1 cellular context compared by ENCODE assay signal in the genomic region with DNA sequence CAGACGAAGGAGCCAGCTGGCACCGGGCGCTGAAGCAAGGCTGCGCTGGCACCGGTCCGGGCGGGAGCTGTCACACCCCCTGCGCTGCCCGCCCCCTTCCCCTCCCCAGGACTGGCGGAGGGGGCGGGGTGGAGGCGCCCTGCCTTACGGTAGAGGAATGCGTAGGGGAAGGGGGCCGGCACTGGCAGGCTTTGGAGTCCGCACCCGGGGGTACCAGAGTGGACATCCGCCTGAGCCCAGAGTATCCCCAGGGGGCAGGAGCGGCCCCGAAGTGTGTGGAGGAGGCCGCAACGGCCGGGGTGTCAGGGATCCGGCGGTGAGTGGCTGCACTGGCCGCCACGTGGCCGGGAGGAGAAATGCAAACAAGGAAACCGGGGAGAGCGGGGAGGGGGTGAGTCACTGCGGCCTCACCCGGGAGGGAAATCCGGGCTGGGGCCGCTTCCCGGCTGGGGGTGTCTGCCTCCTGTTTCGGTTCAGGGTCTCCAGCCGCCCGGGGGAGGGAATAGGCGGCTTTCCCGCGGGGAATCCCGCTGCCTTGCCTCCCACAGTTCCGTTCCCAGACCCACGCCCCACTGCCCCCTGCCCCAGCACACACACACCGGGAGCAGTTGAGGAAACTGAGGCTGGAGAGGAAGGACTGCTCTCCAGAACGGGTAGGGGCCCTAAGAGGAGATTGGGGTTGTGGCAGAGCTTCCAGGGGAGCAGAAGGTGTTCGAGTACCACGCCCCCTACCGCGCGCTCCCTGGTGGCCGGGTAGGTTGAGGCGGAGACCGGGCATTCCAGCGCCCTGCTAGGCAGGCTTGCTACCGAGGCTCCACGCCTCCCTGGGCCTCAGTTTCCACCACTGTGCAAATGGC.
TF ChIP-seq lines count a peak whose summit lies in the region.

Gene RAPGEF3 (minus strand): TSS at position 47 of the 857 bp plus-strand sequence. CDS start 324 bp downstream, outside the sequence.

TF ChIP-seq in WTC11, 78 proteins besides CTCF, POLR2A, EP300 and RAD21 (continued from another document):
- no peak for TF ChIP-seq CDX4 (CRISPR knock-in tag; IDR thresholded peaks at IDR 0.05; ENCODE audit: borderline replicate concordance)
- TF ChIP-seq HMGA2 (CRISPR knock-in tag; IDR thresholded peaks at IDR 0.05): no peak
- TF ChIP-seq ZNF232 (CRISPR knock-in tag; IDR thresholded peaks at IDR 0.05): no peak
- no peak for TF ChIP-seq NR1H2 (CRISPR knock-in tag; IDR thresholded peaks at IDR 0.05)
- TF ChIP-seq, protein P1, sequence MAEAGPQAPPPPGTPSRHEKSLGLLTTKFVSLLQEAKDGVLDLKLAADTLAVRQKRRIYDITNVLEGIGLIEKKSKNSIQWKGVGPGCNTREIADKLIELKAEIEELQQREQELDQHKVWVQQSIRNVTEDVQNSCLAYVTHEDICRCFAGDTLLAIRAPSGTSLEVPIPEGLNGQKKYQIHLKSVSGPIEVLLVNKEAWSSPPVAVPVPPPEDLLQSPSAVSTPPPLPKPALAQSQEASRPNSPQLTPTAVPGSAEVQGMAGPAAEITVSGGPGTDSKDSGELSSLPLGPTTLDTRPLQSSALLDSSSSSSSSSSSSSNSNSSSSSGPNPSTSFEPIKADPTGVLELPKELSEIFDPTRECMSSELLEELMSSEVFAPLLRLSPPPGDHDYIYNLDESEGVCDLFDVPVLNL (CRISPR knock-in tag; IDR thresholded peaks at IDR 0.05; ENCODE audit: borderline replicate concordance, low read depth): no peak
- TF ChIP-seq MXD4 (CRISPR knock-in tag; IDR thresholded peaks at IDR 0.05; ENCODE audit: borderline replicate concordance): no peak
- TF ChIP-seq, protein P2, sequence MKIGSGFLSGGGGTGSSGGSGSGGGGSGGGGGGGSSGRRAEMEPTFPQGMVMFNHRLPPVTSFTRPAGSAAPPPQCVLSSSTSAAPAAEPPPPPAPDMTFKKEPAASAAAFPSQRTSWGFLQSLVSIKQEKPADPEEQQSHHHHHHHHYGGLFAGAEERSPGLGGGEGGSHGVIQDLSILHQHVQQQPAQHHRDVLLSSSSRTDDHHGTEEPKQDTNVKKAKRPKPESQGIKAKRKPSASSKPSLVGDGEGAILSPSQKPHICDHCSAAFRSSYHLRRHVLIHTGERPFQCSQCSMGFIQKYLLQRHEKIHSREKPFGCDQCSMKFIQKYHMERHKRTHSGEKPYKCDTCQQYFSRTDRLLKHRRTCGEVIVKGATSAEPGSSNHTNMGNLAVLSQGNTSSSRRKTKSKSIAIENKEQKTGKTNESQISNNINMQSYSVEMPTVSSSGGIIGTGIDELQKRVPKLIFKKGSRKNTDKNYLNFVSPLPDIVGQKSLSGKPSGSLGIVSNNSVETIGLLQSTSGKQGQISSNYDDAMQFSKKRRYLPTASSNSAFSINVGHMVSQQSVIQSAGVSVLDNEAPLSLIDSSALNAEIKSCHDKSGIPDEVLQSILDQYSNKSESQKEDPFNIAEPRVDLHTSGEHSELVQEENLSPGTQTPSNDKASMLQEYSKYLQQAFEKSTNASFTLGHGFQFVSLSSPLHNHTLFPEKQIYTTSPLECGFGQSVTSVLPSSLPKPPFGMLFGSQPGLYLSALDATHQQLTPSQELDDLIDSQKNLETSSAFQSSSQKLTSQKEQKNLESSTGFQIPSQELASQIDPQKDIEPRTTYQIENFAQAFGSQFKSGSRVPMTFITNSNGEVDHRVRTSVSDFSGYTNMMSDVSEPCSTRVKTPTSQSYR (CRISPR knock-in tag; IDR thresholded peaks at IDR 0.05): 0 out of 2 replicates have a peak, but pooled peaks have one; percentile 30
- TF ChIP-seq MYBL2 (CRISPR knock-in tag; IDR thresholded peaks at IDR 0.05): no peak
- TF ChIP-seq, protein P3, sequence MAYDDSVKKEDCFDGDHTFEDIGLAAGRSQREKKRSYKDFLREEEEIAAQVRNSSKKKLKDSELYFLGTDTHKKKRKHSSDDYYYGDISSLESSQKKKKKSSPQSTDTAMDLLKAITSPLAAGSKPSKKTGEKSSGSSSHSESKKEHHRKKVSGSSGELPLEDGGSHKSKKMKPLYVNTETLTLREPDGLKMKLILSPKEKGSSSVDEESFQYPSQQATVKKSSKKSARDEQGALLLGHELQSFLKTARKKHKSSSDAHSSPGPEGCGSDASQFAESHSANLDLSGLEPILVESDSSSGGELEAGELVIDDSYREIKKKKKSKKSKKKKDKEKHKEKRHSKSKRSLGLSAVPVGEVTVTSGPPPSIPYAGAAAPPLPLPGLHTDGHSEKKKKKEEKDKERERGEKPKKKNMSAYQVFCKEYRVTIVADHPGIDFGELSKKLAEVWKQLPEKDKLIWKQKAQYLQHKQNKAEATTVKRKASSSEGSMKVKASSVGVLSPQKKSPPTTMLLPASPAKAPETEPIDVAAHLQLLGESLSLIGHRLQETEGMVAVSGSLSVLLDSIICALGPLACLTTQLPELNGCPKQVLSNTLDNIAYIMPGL (CRISPR knock-in tag; IDR thresholded peaks at IDR 0.05): 0 out of 2 replicates have a peak, but pooled peaks have one; percentile 68
- no peak for TF ChIP-seq JAZF1 (CRISPR knock-in tag; IDR thresholded peaks at IDR 0.05)
- TF ChIP-seq FOXK1 (CRISPR knock-in tag; IDR thresholded peaks at IDR 0.05): peak; percentile 89
- TF ChIP-seq ZBTB21 (CRISPR knock-in tag; IDR thresholded peaks at IDR 0.05; ENCODE audit: borderline replicate concordance): no peak
- TF ChIP-seq, protein P4, sequence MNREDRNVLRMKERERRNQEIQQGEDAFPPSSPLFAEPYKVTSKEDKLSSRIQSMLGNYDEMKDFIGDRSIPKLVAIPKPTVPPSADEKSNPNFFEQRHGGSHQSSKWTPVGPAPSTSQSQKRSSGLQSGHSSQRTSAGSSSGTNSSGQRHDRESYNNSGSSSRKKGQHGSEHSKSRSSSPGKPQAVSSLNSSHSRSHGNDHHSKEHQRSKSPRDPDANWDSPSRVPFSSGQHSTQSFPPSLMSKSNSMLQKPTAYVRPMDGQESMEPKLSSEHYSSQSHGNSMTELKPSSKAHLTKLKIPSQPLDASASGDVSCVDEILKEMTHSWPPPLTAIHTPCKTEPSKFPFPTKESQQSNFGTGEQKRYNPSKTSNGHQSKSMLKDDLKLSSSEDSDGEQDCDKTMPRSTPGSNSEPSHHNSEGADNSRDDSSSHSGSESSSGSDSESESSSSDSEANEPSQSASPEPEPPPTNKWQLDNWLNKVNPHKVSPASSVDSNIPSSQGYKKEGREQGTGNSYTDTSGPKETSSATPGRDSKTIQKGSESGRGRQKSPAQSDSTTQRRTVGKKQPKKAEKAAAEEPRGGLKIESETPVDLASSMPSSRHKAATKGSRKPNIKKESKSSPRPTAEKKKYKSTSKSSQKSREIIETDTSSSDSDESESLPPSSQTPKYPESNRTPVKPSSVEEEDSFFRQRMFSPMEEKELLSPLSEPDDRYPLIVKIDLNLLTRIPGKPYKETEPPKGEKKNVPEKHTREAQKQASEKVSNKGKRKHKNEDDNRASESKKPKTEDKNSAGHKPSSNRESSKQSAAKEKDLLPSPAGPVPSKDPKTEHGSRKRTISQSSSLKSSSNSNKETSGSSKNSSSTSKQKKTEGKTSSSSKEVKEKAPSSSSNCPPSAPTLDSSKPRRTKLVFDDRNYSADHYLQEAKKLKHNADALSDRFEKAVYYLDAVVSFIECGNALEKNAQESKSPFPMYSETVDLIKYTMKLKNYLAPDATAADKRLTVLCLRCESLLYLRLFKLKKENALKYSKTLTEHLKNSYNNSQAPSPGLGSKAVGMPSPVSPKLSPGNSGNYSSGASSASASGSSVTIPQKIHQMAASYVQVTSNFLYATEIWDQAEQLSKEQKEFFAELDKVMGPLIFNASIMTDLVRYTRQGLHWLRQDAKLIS (CRISPR knock-in tag; IDR thresholded peaks at IDR 0.05; ENCODE audit: borderline replicate concordance): no peak
- TF ChIP-seq USF2 (CRISPR knock-in tag; IDR thresholded peaks at IDR 0.05): peak; percentile 79
- TF ChIP-seq, protein P5, sequence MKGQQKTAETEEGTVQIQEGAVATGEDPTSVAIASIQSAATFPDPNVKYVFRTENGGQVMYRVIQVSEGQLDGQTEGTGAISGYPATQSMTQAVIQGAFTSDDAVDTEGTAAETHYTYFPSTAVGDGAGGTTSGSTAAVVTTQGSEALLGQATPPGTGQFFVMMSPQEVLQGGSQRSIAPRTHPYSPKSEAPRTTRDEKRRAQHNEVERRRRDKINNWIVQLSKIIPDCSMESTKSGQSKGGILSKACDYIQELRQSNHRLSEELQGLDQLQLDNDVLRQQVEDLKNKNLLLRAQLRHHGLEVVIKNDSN (CRISPR knock-in tag; IDR thresholded peaks at IDR 0.05): peak; percentile 80
- TF ChIP-seq, protein P6, sequence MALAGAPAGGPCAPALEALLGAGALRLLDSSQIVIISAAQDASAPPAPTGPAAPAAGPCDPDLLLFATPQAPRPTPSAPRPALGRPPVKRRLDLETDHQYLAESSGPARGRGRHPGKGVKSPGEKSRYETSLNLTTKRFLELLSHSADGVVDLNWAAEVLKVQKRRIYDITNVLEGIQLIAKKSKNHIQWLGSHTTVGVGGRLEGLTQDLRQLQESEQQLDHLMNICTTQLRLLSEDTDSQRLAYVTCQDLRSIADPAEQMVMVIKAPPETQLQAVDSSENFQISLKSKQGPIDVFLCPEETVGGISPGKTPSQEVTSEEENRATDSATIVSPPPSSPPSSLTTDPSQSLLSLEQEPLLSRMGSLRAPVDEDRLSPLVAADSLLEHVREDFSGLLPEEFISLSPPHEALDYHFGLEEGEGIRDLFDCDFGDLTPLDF (CRISPR knock-in tag; IDR thresholded peaks at IDR 0.05): no peak
- TF ChIP-seq TCF7 (CRISPR knock-in tag; IDR thresholded peaks at IDR 0.05; ENCODE audit: low read depth): no peak
- TF ChIP-seq NR3C1 (CRISPR knock-in tag; conservative IDR thresholded peaks at IDR 0.05; ENCODE audit: low read depth): no peak
- TF ChIP-seq CREB1 (CRISPR knock-in tag; IDR thresholded peaks at IDR 0.05): no peak
- TF ChIP-seq ZBTB43 (CRISPR knock-in tag; IDR thresholded peaks at IDR 0.05): 0 out of 2 replicates have a peak, but pooled peaks have one; percentile 27
- no peak for TF ChIP-seq ERG (CRISPR knock-in tag; IDR thresholded peaks at IDR 0.05)
- no peak for TF ChIP-seq ZNF263 (CRISPR knock-in tag; IDR thresholded peaks at IDR 0.05; ENCODE audit: low read depth)
- no peak for TF ChIP-seq ZNF219 (CRISPR knock-in tag; IDR thresholded peaks at IDR 0.05; ENCODE audit: borderline replicate concordance)
- no peak for TF ChIP-seq NFYB (CRISPR knock-in tag; conservative IDR thresholded peaks at IDR 0.05; ENCODE audit: low read depth)
- TF ChIP-seq ZNF671 (CRISPR knock-in tag; IDR thresholded peaks at IDR 0.05): no peak
- TF ChIP-seq MAX (CRISPR knock-in tag; IDR thresholded peaks at IDR 0.05): peak; percentile 91
- TF ChIP-seq TP53 (CRISPR knock-in tag; IDR thresholded peaks at IDR 0.05): no peak
